In genomic region chr2:177261115-177261779, GRCh38 we compare ENCODE assay signal across 1 cellular context.
TF ChIP-seq lines count a peak whose summit lies in the region.

No MANE protein-coding gene starts in this region.

TF ChIP-seq in IMR-90, 13 proteins besides CTCF, POLR2A, EP300 and RAD21 (continued from another document):
- TF ChIP-seq MXI1 (IDR thresholded peaks at IDR 0.05; ENCODE audit: borderline replicate concordance, low read depth, low read length) (no peak), FOS (IDR thresholded peaks at IDR 0.05; ENCODE audit: low read depth, low read length) (no peak), USF2 (IDR thresholded peaks at IDR 0.05; ENCODE audit: low read depth, low read length) (no peak), CEBPB (IDR thresholded peaks at IDR 0.05; ENCODE audit: low read depth, low read length) (no peak), CHD1 (IDR thresholded peaks at IDR 0.05; ENCODE audit: low read depth, low read length) (no peak), RFX5 (IDR thresholded peaks at IDR 0.05; ENCODE audit: low read depth, low read length) (no peak)
